In the genomic region with DNA sequence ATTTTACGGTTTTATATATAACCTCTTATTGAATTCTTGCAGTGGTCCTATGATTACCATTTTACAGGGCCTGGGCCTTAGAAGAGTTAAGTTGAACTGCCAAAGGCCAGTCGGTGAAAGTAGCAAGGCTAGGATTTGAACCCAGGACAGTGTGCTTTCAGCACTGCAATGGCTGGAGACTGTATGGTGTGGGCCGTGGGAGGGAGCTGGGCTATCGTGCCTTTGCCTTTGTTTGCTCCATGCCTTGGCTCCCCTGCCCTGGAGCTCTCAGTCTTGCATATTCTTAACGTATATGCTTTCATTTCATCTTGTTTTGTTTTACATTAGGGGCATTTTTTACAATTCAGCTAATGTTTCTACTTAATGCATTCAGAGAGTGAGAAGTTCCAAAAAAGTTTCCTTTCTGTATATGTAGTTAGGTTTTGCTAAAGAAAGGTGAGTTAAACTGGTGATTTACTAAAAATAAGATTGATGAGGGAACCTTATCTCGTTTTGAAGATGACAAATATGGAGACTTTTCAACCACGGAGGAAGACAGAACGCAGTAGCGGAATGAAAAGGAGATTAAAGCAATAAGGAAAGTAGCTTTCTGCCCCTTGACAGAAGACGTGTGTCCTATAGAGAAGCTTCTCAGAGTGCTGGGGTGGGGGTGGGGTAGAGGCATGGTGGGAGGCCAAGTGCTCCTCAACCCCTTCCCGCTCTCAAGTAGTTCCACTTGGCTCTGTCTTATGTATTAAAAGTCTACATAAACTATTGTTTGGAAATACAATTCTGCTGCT, we compare ENCODE assay signal across 16 cellular contexts.
DNase-seq lines count a peak whose midpoint lies in the region; ATAC-seq, FAIRE-seq and TF ChIP-seq lines count a peak whose summit lies in the region.
"Had no signal": no experiment of that assay in that cellular context is flagged by ENCODE, and none has a peak within 500 bp of the region (broad histone marks: within the 10 kb centered on the region; RNA-seq: fewer than 3 reads in every experiment).

No MANE protein-coding gene starts in this region.

- intact Hi-C loops in activated CD4-positive, alpha-beta memory T cell treated with anti-CD3 and anti-CD28 coated beads for 36 hours (cut with micrococcal nuclease) = loop anchor here (1.0 to 10.0 kb wide), 9 partner anchors 135 to 1041 kb away; no protein-coding TSS in a partner anchor

- no peak overlapping the region for H3K4me3 ChIP-seq in coronary artery
- H3K4me3 ChIP-seq: esophagus squamous epithelium had no signal

- peak; percentile 37 for DNase-seq in activated naive CD4-positive, alpha-beta T cell treated with Interleukin-2 at 50 U/mL for 16 hours
- no peak for DNase-seq in activated naive CD4-positive, alpha-beta T cell (lab: John Stamatoyannopoulos, UW)
- DNase-seq in activated CD4-positive, alpha-beta memory T cell treated with anti-CD3 and anti-CD28 coated beads for 36 hours = peak; percentile 65
- no peak for DNase-seq in coronary artery (ENCODE audit: low spot score)
- peak in 1 of 2 donors; percentile 33 for DNase-seq in stimulated activated naive CD8-positive, alpha-beta T cell treated with anti-CD3 and anti-CD28 coated beads, Interleukin-15, amount 100 ng/mL, for 72 hours
- DNase-seq in COR-L47 (lab: John Stamatoyannopoulos, UW) = no peak
- no peak for DNase-seq in HTR-8/SVneo (ENCODE audit: insufficient read length, low spot score)
- DNase-seq: DMS79, esophagus squamous epithelium, H9, NCI-H1417, nucleus accumbens, RPMI8226, small intestine had no signal

- H3K36me3 Mint-ChIP-seq in activated CD4-positive, alpha-beta memory T cell treated with anti-CD3 and anti-CD28 coated beads for 36 hours = peaks cover 7% of the 10 kb centered on the region

- no peak for TF ChIP-seq CTCF in coronary artery (IDR thresholded peaks at IDR 0.05)

- H3K4me3 Mint-ChIP-seq in activated CD4-positive, alpha-beta memory T cell treated with anti-CD3 and anti-CD28 coated beads for 36 hours = peak overlapping the region; percentile 53
- peak overlapping the region; percentile 56 to 68 for H3K4me3 Mint-ChIP-seq in stimulated activated naive CD8-positive, alpha-beta T cell treated with anti-CD3 and anti-CD28 coated beads, Interleukin-15, amount 100 ng/mL, for 72 hours
- H3K4me3 Mint-ChIP-seq: H9 had no signal

- CTCF ChIA-PET in activated CD4-positive, alpha-beta memory T cell treated with anti-CD3 and anti-CD28 coated beads for 36 hours (lab: Charles Lee) = interaction anchor here (0.9 to 2.4 kb wide), 5 partner anchors 54 to 282 kb away, joined by 3 to 9 read pairs (median 7); no protein-coding TSS in a partner anchor

- H3K27ac ChIP-seq in coronary artery = peak overlapping the region; percentile 45 to 64
- H3K27ac ChIP-seq: esophagus squamous epithelium had no signal

- POLR2A ChIA-PET in activated CD4-positive, alpha-beta memory T cell treated with anti-CD3 and anti-CD28 coated beads for 36 hours (lab: Charles Lee) = interaction anchor here (0.6 to 7.8 kb wide), 14 partner anchors 9 to 283 kb away, joined by 3 to 225 read pairs (median 6); no protein-coding TSS in a partner anchor

- peak overlapping the region; percentile 96 for H3K27ac Mint-ChIP-seq in activated CD4-positive, alpha-beta memory T cell treated with anti-CD3 and anti-CD28 coated beads for 36 hours
- peak overlapping the region; percentile 97 to 99 for H3K27ac Mint-ChIP-seq in stimulated activated naive CD8-positive, alpha-beta T cell treated with anti-CD3 and anti-CD28 coated beads, Interleukin-15, amount 100 ng/mL, for 72 hours
- H3K27ac Mint-ChIP-seq: H9 had no signal

- H3K4me1 Mint-ChIP-seq in activated CD4-positive, alpha-beta memory T cell treated with anti-CD3 and anti-CD28 coated beads for 36 hours (ENCODE audit: low read depth) = peaks cover 76% of the 10 kb centered on the region
- peaks cover 84% of the 10 kb centered on the region for H3K4me1 Mint-ChIP-seq in stimulated activated naive CD8-positive, alpha-beta T cell treated with anti-CD3 and anti-CD28 coated beads, Interleukin-15, amount 100 ng/mL, for 72 hours

- H3K27me3 Mint-ChIP-seq in activated CD4-positive, alpha-beta memory T cell treated with anti-CD3 and anti-CD28 coated beads for 36 hours = no peaks in the 10 kb centered on the region
- H3K27me3 Mint-ChIP-seq in stimulated activated naive CD8-positive, alpha-beta T cell treated with anti-CD3 and anti-CD28 coated beads, Interleukin-15, amount 100 ng/mL, for 72 hours = no peaks in the 10 kb centered on the region

- peaks cover 4% of the 10 kb centered on the region for H3K9me3 Mint-ChIP-seq in activated CD4-positive, alpha-beta memory T cell treated with anti-CD3 and anti-CD28 coated beads for 36 hours
- peaks cover 8 to 14% of the 10 kb centered on the region in 2 donors for H3K9me3 Mint-ChIP-seq in stimulated activated naive CD8-positive, alpha-beta T cell treated with anti-CD3 and anti-CD28 coated beads, Interleukin-15, amount 100 ng/mL, for 72 hours

- ATAC-seq in stimulated activated naive CD8-positive, alpha-beta T cell treated with anti-CD3 and anti-CD28 coated beads, Interleukin-15, amount 100 ng/mL, for 72 hours = peak; percentile 20
- no peak for ATAC-seq in GM21737 (IDR thresholded peaks at IDR 0.05; ENCODE audit: unreplicated experiment)

- FAIRE-seq in HTR-8/SVneo (lab: Jason Lieb, UNC) = no peak
- FAIRE-seq: GM12891, small intestine had no signal

Comparison
In these comparisons a context has a peak if more than half of its experiments do, and no peak if none do; other contexts are left out.
1. DNase-seq: peak in activated naive CD4-positive, alpha-beta T cell treated with Interleukin-2 at 50 U/mL for 16 hours (single experiment) and activated CD4-positive, alpha-beta memory T cell treated with anti-CD3 and anti-CD28 coated beads for 36 hours (single experiment); none in activated naive CD4-positive, alpha-beta T cell (0 of 4), coronary artery (single experiment), COR-L47 (single experiment) and HTR-8/SVneo (single experiment).